Comparison of ENCODE assay signal across 8 cellular contexts in the genomic region with DNA sequence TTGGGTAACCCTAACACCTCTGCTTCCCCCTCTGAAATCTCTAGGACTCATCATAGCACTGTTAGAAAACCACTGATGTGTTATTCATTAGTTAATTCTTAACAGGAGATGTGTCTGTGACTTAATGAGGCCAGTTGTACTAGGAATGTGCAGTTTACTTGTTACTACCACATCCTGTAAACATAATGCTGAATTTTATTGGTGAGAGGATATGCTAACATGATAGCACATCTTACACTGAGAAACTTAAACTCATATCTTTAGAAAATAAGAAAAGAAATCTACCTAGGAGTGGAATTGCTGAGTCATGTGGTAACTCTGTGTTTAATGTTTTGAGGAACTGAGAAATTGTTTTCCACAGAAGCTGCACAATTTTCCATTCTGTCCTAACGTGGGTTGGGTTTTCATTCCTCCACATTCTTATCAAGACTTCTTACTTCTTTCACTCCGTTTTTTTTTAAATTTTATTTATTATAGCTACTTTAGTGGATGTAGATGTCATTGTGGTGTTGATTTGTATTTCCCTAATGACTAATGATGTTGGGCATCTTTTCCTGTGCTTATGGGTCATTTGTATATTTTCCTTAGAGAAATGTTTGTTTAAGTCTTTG. TPM values are rescaled to one million over a fixed set of nuclear protein-coding genes. Genes with fewer than 3 reads are reported as not detected.
DNase-seq lines count a peak whose midpoint lies in the region; ATAC-seq, FAIRE-seq and TF ChIP-seq lines count a peak whose summit lies in the region.

No MANE protein-coding gene starts in this region.

- H3K9me3 ChIP-seq in adipocyte (ENCODE audit: control insufficient read depth, low read length): no peaks in the 10 kb centered on the region
- peaks cover 0 to 4% (median 0%) of the 10 kb centered on the region in 4 donors for H3K9me3 ChIP-seq in sigmoid colon

- no peak for TF ChIP-seq POLR2A in sigmoid colon (IDR thresholded peaks at IDR 0.05)

- H3K4me3 ChIP-seq in adipocyte (ENCODE audit: low read length): no peak overlapping the region
- H3K4me3 ChIP-seq in sigmoid colon: no peak overlapping the region

- 48 to 73% methylated on average over 2 of the region's 2 CpGs for WGBS in sigmoid colon, 2 donors

- H3K36me3 ChIP-seq in adipocyte (ENCODE audit: control insufficient read depth, insufficient read depth, low read length, severe bottlenecking) (peaks cover 36% of the 10 kb centered on the region), sigmoid colon (peaks cover 5 to 25% (median 9%) of the 10 kb centered on the region in 4 donors)

- intact Hi-C loops in sigmoid colon (cut with DNase I): no loop called here

- no peak for TF ChIP-seq CTCF in sigmoid colon (IDR thresholded peaks at IDR 0.05)

- peak overlapping the region in 3 of 4 donors; percentile 27 to 65 (median 28) for H3K27ac ChIP-seq in sigmoid colon

- H3K27me3 ChIP-seq in adipocyte (replicated peaks; ENCODE audit: control insufficient read depth, insufficient read depth, low read length) (no peaks in the 10 kb centered on the region), sigmoid colon (no peaks in the 10 kb centered on the region)

- H3K9ac ChIP-seq in adipocyte (ENCODE audit: low read length): no peak overlapping the region

- no peak for FAIRE-seq in urothelium cell line (lab: Jason Lieb, UNC)

- no peak for TF ChIP-seq EP300 in sigmoid colon (IDR thresholded peaks at IDR 0.05)

- ATAC-seq in GM18907 (IDR thresholded peaks at IDR 0.05; ENCODE audit: unreplicated experiment) (peak; percentile 74), HG03196 (IDR thresholded peaks at IDR 0.05; ENCODE audit: unreplicated experiment) (peak; percentile 57), GM19467 (IDR thresholded peaks at IDR 0.05; ENCODE audit: unreplicated experiment) (no peak)

- H3K4me1 ChIP-seq in adipocyte (ENCODE audit: control insufficient read depth, insufficient read depth, low read length) (no peaks in the 10 kb centered on the region), sigmoid colon (peaks cover 0 to 13% (median 10%) of the 10 kb centered on the region in 4 donors)

- DNase-seq in adipocyte (ENCODE audit: low read depth) (peak; percentile 58), sigmoid colon (no peak), urothelium cell line (ENCODE audit: low spot score) (no peak)
- DNase-seq in stimulated activated CD4-positive, alpha-beta T cell treated with anti-CD3 and anti-CD28 coated beads, Interleukin-1b, Interleukin-23, amount 100 ng/mL, for 48 hours: no peak
- no peak for DNase-seq in activated naive CD4-positive, alpha-beta T cell treated with Interleukin-2 at 50 U/mL for 16 hours

RNA-seq across cellular contexts. Expression of gene RNF121, which starts 33.7 kb away (rescaled TPM):
- total RNA-seq in sigmoid colon: 10 to 100 TPM; 25.2 to 34.6 (median 25.3) TPM
- 10 to 100 TPM in 2 of 3 donors, 1 to 10 TPM in 1; 7.2 to 27.2 (median 11.3) TPM for polyA plus RNA-seq in sigmoid colon

RNA-seq across cellular contexts. Expression of gene XNDC1N, which starts 34.1 kb away (rescaled TPM):
- 1 to 10 TPM; 6.3 to 10.0 (median 8.2) TPM for total RNA-seq in sigmoid colon
- 1 to 10 TPM; 1.8 to 5.6 (median 1.8) TPM for polyA plus RNA-seq in sigmoid colon

RNA-seq across cellular contexts. Expression of gene IL18BP, which starts 36.2 kb away (rescaled TPM):
- 1 to 10 TPM; 2.5 to 7.5 (median 5.1) TPM for total RNA-seq in sigmoid colon
- polyA plus RNA-seq in sigmoid colon: 10 to 100 TPM in 1 of 3 donors, 1 to 10 TPM in 2; 4.8 to 21.3 (median 6.0) TPM
